In genomic region chr4:88619973-88620372, GRCh38 we compare ENCODE assay signal across 19 cellular contexts.
"Had no signal": no experiment of that assay in that cellular context is flagged by ENCODE, and none has a peak within 500 bp of the region (broad histone marks: within the 10 kb centered on the region; RNA-seq: fewer than 3 reads in every experiment).

No MANE protein-coding gene starts in this region.

- H3K27ac ChIP-seq: left lung, skin epidermis had no signal

- H3K9me3 ChIP-seq: right atrium auricular region had no signal

- H3K36me3 ChIP-seq: right atrium auricular region had no signal

- H3K4me3 ChIP-seq: left lung, right atrium auricular region, skin epidermis had no signal

- ATAC-seq: activated naive CD4-positive, alpha-beta T cell treated with anti-CD3 and anti-CD28 coated beads, Interleukin-2, amount 50 U/mL, for 72 hours; activated T-cell treated with anti-CD3 and anti-CD28 coated beads, Interleukin-2, amount 50 U/mL, for 72 hours; left lung; natural killer cell treated with Interleukin-12 subunit alpha and Interleukin-12 subunit beta and Interleukin-15 and Interleukin-18, amount 100 ng/mL, for 72 hours had no signal

- FAIRE-seq: kidney, TTC549 had no signal

- DNase-seq: activated B cell treated with CpG ODN at 0.5 μM for 24 hours; activated CD4-positive, alpha-beta T cell treated with anti-CD3 and anti-CD28 coated beads for 48 hours; activated CD8-positive, alpha-beta memory T cell treated with anti-CD3 and anti-CD28 coated beads, Interleukin-2, amount 50 U/mL, for 48 hours; activated gamma-delta T cell; activated T-cell treated with anti-CD3 and anti-CD28 coated beads, Interleukin-2, amount 50 U/mL, for 72 hours; anterior cingulate cortex; effector memory CD4-positive, alpha-beta T cell; kidney; left lung; posterior cingulate gyrus; stimulated activated CD4-positive, alpha-beta T cell treated with anti-CD3 and anti-CD28 coated beads, Interleukin-15, amount 100 ng/mL, for 24 hours; stimulated activated CD4-positive, alpha-beta T cell treated with anti-CD3 and anti-CD28 coated beads, Interleukin-4, amount 100 ng/mL, for 1 hour; stimulated activated naive CD4-positive, alpha-beta T cell; trophoblast cell had no signal

- H3K27me3 ChIP-seq: left lung, right atrium auricular region had no signal
